ENCODE assay signal across 16 cellular contexts in the genomic region with DNA sequence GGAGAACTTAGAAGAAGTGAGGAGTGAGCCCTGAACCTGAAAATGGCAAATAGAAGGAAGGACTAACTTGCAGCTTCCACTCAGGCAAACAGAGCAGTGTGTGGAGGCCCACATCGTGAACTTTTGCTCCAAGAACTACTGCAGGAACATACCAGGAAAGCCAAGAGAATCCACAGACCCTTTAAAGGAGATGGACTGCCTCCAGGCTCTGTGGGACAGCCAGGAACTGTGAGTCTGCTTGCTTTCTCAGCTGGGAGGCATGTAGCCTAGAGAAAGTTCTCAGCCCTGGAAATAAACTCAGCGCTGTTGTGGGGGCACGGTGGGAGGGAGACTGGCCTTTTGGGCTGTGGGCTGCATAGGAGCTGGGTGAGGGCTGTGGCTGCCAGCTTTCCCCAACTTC.
DNase-seq lines count a peak whose midpoint lies in the region; ATAC-seq and TF ChIP-seq lines count a peak whose summit lies in the region.
"Had no signal": no experiment of that assay in that cellular context is flagged by ENCODE, and none has a peak within 500 bp of the region (broad histone marks: within the 10 kb centered on the region; RNA-seq: fewer than 3 reads in every experiment).

No MANE protein-coding gene starts in this region.

- no peak overlapping the region for H3K4me2 ChIP-seq in Karpas-422 (ENCODE audit: low read depth, low read length, poor library complexity, severe bottlenecking)

- no peaks in the 10 kb centered on the region for H4K20me1 ChIP-seq in Karpas-422 (ENCODE audit: insufficient read depth, low read depth, low read length)

- H2AFZ ChIP-seq in Karpas-422 (ENCODE audit: low read length) = no peak overlapping the region

- no peaks in the 10 kb centered on the region for H3K9me3 ChIP-seq in stomach smooth muscle (ENCODE audit: control insufficient read depth in 2 of 2, low read length in 2 of 2)
- H3K9me3 ChIP-seq in Karpas-422 (ENCODE audit: low read length) = no peaks in the 10 kb centered on the region

- no peaks in the 10 kb centered on the region for H3K36me3 ChIP-seq in stomach smooth muscle (ENCODE audit: control insufficient read depth in 2 of 2, insufficient read depth in 2 of 2, low read length in 2 of 2)
- no peaks in the 10 kb centered on the region for H3K36me3 ChIP-seq in Karpas-422 (ENCODE audit: insufficient read depth, low read length)

- no peak for ATAC-seq in GM18870 (IDR thresholded peaks at IDR 0.05; ENCODE audit: unreplicated experiment)
- ATAC-seq: activated T-helper 17 cell treated with anti-CD3 and anti-CD28 coated beads, Interleukin-2, amount 50 U/mL, for 72 hours; CD8-positive, alpha-beta T cell; stimulated activated memory B cell treated with anti-CD40 and anti-IgM and Interleukin-4, amounts not matched to agents 10 μg/mL and 1 μg/mL and 100 μg/mL, for 72 hours had no signal

- no peak overlapping the region for H3K4me3 ChIP-seq in choroid plexus epithelial cell (ENCODE audit: low read depth, low read length)
- H3K4me3 ChIP-seq in stomach smooth muscle (ENCODE audit: low read length in 2 of 2) = peak overlapping the region in 1 of 2 donors; percentile 8
- H3K4me3 ChIP-seq in Karpas-422 (ENCODE audit: low read length) = no peak overlapping the region

- H3K4me1 ChIP-seq in stomach smooth muscle (ENCODE audit: control insufficient read depth, insufficient read depth, low read length) (peaks cover 27% of the 10 kb centered on the region), Karpas-422 (ENCODE audit: low read length) (no peaks in the 10 kb centered on the region)

- H3K9me2 ChIP-seq in Karpas-422 (replicated peaks; ENCODE audit: insufficient read depth, low read length) = no peaks in the 10 kb centered on the region

- no peaks in the 10 kb centered on the region for H3K27me3 ChIP-seq in stomach smooth muscle (ENCODE audit: control insufficient read depth in 1 of 2, insufficient read depth in 2 of 2, low read length in 2 of 2)
- no peaks in the 10 kb centered on the region for H3K27me3 ChIP-seq in Karpas-422 (ENCODE audit: low read length)

- TF ChIP-seq CTCF in choroid plexus epithelial cell (conservative IDR thresholded peaks at IDR 0.05; ENCODE audit: low read depth, low read length) = no peak

- H3K27ac ChIP-seq in stomach smooth muscle (ENCODE audit: low read length) = peak overlapping the region; percentile 85
- no peak overlapping the region for H3K27ac ChIP-seq in Karpas-422 (ENCODE audit: low read length)

- no peaks in the 10 kb centered on the region for H3K79me2 ChIP-seq in Karpas-422 (ENCODE audit: low read length)

- H3K9ac ChIP-seq in stomach smooth muscle (ENCODE audit: low read length in 2 of 2) = peak overlapping the region in 1 of 2 donors; percentile 48
- no peak overlapping the region for H3K9ac ChIP-seq in Karpas-422 (ENCODE audit: low read length)

- DNase-seq in GM04504 (ENCODE audit: low read depth) (peak; percentile 37), choroid plexus epithelial cell (ENCODE audit: low read depth) (peak; percentile 88), medulla oblongata (ENCODE audit: extremely low spot score) (peak; percentile 28), retina (no peak), Karpas-422 (no peak), posterior cingulate gyrus (no peak)
- DNase-seq: CD8-positive, alpha-beta T cell; GF-D8; NCI-H1694 treated with DMSO at 0.1 percent for 48 hours; NCI-H748 treated with DMSO at 0.1 percent for 48 hours; stimulated activated CD4-positive, alpha-beta T cell treated with anti-CD3 and anti-CD28 coated beads, Interleukin-4, amount 100 ng/mL, for 4 hours; T1000 had no signal

- intact Hi-C loops in posterior cingulate gyrus (cut with DNase I) = no loop called here

Comparison
In these comparisons a context has a peak if more than half of its experiments do, and no peak if none do; other contexts are left out.
1. DNase-seq: peak in GM04504 (single experiment), choroid plexus epithelial cell (single experiment) and medulla oblongata (single experiment); none in retina (single experiment), Karpas-422 (single experiment) and posterior cingulate gyrus (0 of 10).